Comparison of ENCODE assay signal across 8 cellular contexts in the genomic region with DNA sequence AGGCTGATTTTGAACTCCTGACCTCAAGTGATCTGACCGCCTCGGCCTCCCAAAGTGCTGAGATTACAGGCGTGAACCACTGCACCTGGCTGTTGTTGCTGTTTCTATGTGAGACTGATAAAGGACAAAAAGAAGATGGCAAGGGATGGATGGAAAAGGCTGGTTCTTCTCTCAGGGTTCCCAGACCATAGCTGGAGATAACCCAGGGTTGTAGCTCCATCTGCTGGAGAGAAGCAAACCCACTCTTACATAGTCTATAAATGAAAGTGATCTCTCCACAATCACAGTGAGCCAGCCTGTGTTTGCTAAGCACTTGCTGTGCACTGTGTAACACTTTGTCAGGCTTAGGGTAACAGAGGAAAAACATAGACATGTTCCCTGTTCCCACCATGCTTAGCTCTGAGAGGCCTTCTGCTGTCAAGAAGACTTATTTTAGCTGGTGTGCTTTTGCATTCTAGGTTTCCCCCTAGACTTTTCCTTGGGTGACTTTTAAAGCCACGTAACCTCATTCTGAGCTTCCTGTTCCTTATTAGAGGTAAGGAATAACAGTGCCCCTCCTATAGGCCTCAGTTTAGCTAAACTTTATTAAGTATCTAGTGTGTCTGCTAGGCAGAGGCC. TPM values are rescaled to one million over a fixed set of nuclear protein-coding genes. Genes with fewer than 3 reads are reported as not detected.
DNase-seq lines count a peak whose midpoint lies in the region; ATAC-seq, FAIRE-seq and TF ChIP-seq lines count a peak whose summit lies in the region.

No MANE protein-coding gene starts in this region.

- H3K4me2 ChIP-seq in keratinocyte (ENCODE audit: control insufficient read depth, extremely low read depth, insufficient read depth, low read depth, low read length): peak overlapping the region; percentile 34

- BruUV-seq in A673 (replicated peaks; lab: Mats Ljungman, UMichigan) (no TSS peak), MCF 10A (replicated peaks; lab: Mats Ljungman, UMichigan) (no TSS peak)

- H3K27ac ChIP-seq in A673 (ENCODE audit: low read depth, low read length, poor library complexity, severe bottlenecking): no peak overlapping the region
- no peak overlapping the region for H3K27ac ChIP-seq in keratinocyte (ENCODE audit: control insufficient read depth, insufficient read depth, low read length)

- CTCF ChIA-PET in A673 (lab: Charles Lee) (interaction anchor here (0.6 to 1.3 kb wide), 8 partner anchors 10 to 188 kb away, joined by 3 to 7 read pairs (median 5); partner anchors contain the start of gene LIMS1), MCF 10A (lab: Yijun Ruan, JAX) (interaction anchor here (0.5 to 5.9 kb wide), 44 partner anchors 9 to 1073 kb away, joined by 3 to 111 read pairs (median 5); partner anchors contain the start of genes GCC2 and LIMS1)

- peaks cover 52% of the 10 kb centered on the region for H3K4me1 Mint-ChIP-seq in MCF 10A (ENCODE audit: insufficient read depth, unreplicated experiment)

- H4K20me1 ChIP-seq in keratinocyte (ENCODE audit: control insufficient read depth, extremely low read depth, insufficient read depth, low read length): no peaks in the 10 kb centered on the region

- ATAC-seq in GM18498 (IDR thresholded peaks at IDR 0.05; ENCODE audit: unreplicated experiment): peak; percentile 78
- peak; percentile 72 for ATAC-seq in HG02884 (IDR thresholded peaks at IDR 0.05; ENCODE audit: unreplicated experiment)

- DNase-seq in A673 (ENCODE audit: low spot score) (peak; percentile 85), NCI-H187 treated with DMSO at 0.1 percent for 48 hours (lab: John Stamatoyannopoulos, UW) (peak; percentile 7), T1000 (lab: John Stamatoyannopoulos, UW) (peak; percentile 36), MCF 10A (ENCODE audit: unreplicated experiment) (peak; percentile 83), keratinocyte (ENCODE audit: low read depth, low spot score) (no peak)
- DNase-seq in stimulated activated CD4-positive, alpha-beta T cell treated with anti-CD3 and anti-CD28 coated beads, Interleukin-15, amount 100 ng/mL, for 24 hours: peak; percentile 64

- peak; percentile 80 for FAIRE-seq in keratinocyte (lab: Jason Lieb, UNC)

- H3K27me3 ChIP-seq in A673 (replicated peaks; ENCODE audit: insufficient read depth, low read depth, low read length, poor library complexity) (no peaks in the 10 kb centered on the region), keratinocyte (ENCODE audit: control insufficient read depth, extremely low read depth, insufficient read depth, low read length) (no peaks in the 10 kb centered on the region)

- peak overlapping the region; percentile 20 for H3K27ac Mint-ChIP-seq in MCF 10A (ENCODE audit: low read depth, unreplicated experiment)

- no peaks in the 10 kb centered on the region for H3K36me3 ChIP-seq in A673 (ENCODE audit: insufficient read depth, low read length, poor library complexity, severe bottlenecking)
- H3K36me3 ChIP-seq in keratinocyte (ENCODE audit: control insufficient read depth in 2 of 2, extremely low read depth in 1 of 2, insufficient read depth in 2 of 2, low read length in 2 of 2): no peaks in the 10 kb centered on the region

- H3K4me1 ChIP-seq in A673 (ENCODE audit: insufficient read depth, low read length, poor library complexity, severe bottlenecking) (peaks cover 7% of the 10 kb centered on the region), keratinocyte (ENCODE audit: control insufficient read depth, extremely low read depth, insufficient read depth, low read length) (peaks cover 24% of the 10 kb centered on the region)

- POLR2A ChIA-PET in A673 (lab: Charles Lee; ENCODE audit: low non-redundant PET): no interaction called here
- POLR2A ChIA-PET in MCF 10A (lab: Yijun Ruan, JAX): interaction anchor here (0.7 to 6.3 kb wide), 11 partner anchors 9 to 1939 kb away, joined by 3 to 43 read pairs (median 5); partner anchors contain the start of genes GCC2 and LIMS1

- peak; percentile 82 for TF ChIP-seq CTCF in A673 (conservative IDR thresholded peaks at IDR 0.05; ENCODE audit: low read depth, low read length)
- peak; percentile 61 for TF ChIP-seq CTCF in MCF 10A (IDR thresholded peaks at IDR 0.05; ENCODE audit: unreplicated experiment)
- peak; percentile 71 to 82 (median 81) for TF ChIP-seq CTCF in keratinocyte (optimal IDR thresholded peaks at IDR 0.05 in 1 of 3, IDR thresholded peaks at IDR 0.05 in 1 of 3, conservative IDR thresholded peaks at IDR 0.05 in 1 of 3; ENCODE audit: extremely low read depth in 1 of 3, insufficient read depth in 2 of 3, low read length in 3 of 3)

- H3K4me3 ChIP-seq in A673 (ENCODE audit: low read depth, low read length, poor library complexity, severe bottlenecking) (no peak overlapping the region), keratinocyte (ENCODE audit: control insufficient read depth in 2 of 3, extremely low read depth in 1 of 3, insufficient read depth in 2 of 3, low read depth in 1 of 3, low read length in 3 of 3) (no peak overlapping the region)

- H3K36me3 Mint-ChIP-seq in MCF 10A (ENCODE audit: insufficient read depth, unreplicated experiment): peaks cover 5% of the 10 kb centered on the region

- no peaks in the 10 kb centered on the region for H3K27me3 Mint-ChIP-seq in MCF 10A (ENCODE audit: insufficient read depth, unreplicated experiment)

- H3K4me3 Mint-ChIP-seq in MCF 10A (ENCODE audit: unreplicated experiment): no peak overlapping the region

- H3K9me3 Mint-ChIP-seq in MCF 10A (ENCODE audit: unreplicated experiment): no peaks in the 10 kb centered on the region

- intact Hi-C loops in A673 (cut with micrococcal nuclease; ENCODE audit: unreplicated experiment) (loop anchor here (1.0 to 5.0 kb wide), 3 partner anchors 187 to 367 kb away; no protein-coding TSS in a partner anchor), MCF 10A (cut with micrococcal nuclease) (loop anchor here (1.0 to 5.0 kb wide), 6 partner anchors 51 to 647 kb away; no protein-coding TSS in a partner anchor)

- dilution Hi-C loops in keratinocyte (cut with MboI; ENCODE audit: extremely low pct_ligation_motif_present, low sequenced_read_pairs): no loop called here

- H3K79me2 ChIP-seq in keratinocyte (ENCODE audit: control insufficient read depth, insufficient read depth, low read length): peaks cover 72% of the 10 kb centered on the region

- H2AFZ ChIP-seq in keratinocyte (ENCODE audit: control insufficient read depth, low read length): no peak overlapping the region

- H3K9me3 ChIP-seq in A673 (ENCODE audit: low read depth, low read length, poor library complexity, severe bottlenecking) (no peaks in the 10 kb centered on the region), keratinocyte (ENCODE audit: control insufficient read depth, low read depth, low read length) (no peaks in the 10 kb centered on the region)

- H3K9me1 ChIP-seq in keratinocyte (ENCODE audit: control insufficient read depth, extremely low read depth, insufficient read depth, low read length): no peaks in the 10 kb centered on the region

- peak overlapping the region; percentile 9 for H3K9ac ChIP-seq in keratinocyte (ENCODE audit: control insufficient read depth, extremely low read depth, insufficient read depth, low read length)

RNA-seq across cellular contexts. Expression of gene LIMS1, which starts 49.7 kb away (rescaled TPM):
- 42.9 and 43.9 TPM in 2 replicates for total RNA-seq in A673 (2021)
- total RNA-seq in MCF 10A (2022): 70.9 and 74.9 TPM in 2 replicates
- polyA plus RNA-seq in keratinocyte: 62.5 to 99.3 TPM (median 72.5 TPM) in 3 replicates
- 7.7 TPM for polyA plus RNA-seq in keratinocyte (2011; ENCODE audit: low read depth)
- 51.4 and 63.6 TPM in 2 replicates for polyA plus RNA-seq in keratinocyte (2011; cell fraction: cytosol; rRNA removed)
- 44.7 and 46.4 TPM in 2 replicates for polyA plus RNA-seq in keratinocyte (2011; cell fraction: nucleus; rRNA removed)
- 18.3 and 57.6 TPM in 2 replicates for polyA plus RNA-seq in keratinocyte (2012; ENCODE audit: low replicate concordance)
- polyA minus RNA-seq in keratinocyte: 85.0 to 144 TPM (median 127 TPM) in 3 replicates
- 69.3 TPM for polyA minus RNA-seq in keratinocyte (2011; cell fraction: cytosol; rRNA and poly(A)+ RNA removed)
- 40.9 and 96.6 TPM in 2 replicates for polyA minus RNA-seq in keratinocyte (2011; cell fraction: nucleus; rRNA and poly(A)+ RNA removed)
